8 cellular contexts compared by ENCODE assay signal in the genomic region with DNA sequence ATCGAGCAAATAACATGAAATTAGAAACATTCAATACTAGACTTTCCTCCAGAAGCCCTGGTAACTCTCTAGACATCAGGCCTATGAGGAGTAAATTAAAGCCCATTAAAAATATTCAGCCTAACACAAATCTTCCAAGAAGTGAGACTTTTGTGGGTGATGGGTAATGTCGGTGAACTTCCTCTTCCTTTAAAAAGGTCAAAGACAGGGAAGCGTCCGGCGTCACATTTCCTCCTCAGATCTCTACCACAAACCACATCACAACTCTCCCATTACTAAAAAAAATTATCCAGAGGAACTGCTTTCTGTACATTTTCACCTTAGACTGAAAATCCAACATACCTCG. TPM values are rescaled to one million over a fixed set of nuclear protein-coding genes. Genes with fewer than 3 reads are reported as not detected.
DNase-seq lines count a peak whose midpoint lies in the region; TF ChIP-seq lines count a peak whose summit lies in the region.

No MANE protein-coding gene starts in this region.

- DNase-seq in EL (peak; percentile 58), MV-4-11 (lab: John Stamatoyannopoulos, UW) (peak; percentile 95), glomerular visceral epithelial cell (ENCODE audit: extremely low spot score) (peak; percentile 43), ovary (peak in 1 of 5 donors; percentile 32), posterior cingulate gyrus (no peak), iPS-NIHi11 (ENCODE audit: low spot score) (no peak)
- no peak for DNase-seq in activated T-helper 1 cell treated with anti-CD3 and anti-CD28 coated beads, Interleukin-12 subunit alpha, Interleukin-12 subunit beta, Interleukin-2, Interleukin-4 antibody, amounts not matched to agents 30 ng/mL and 10 ng/mL and 1 ng/mL, durations not matched to agents 14 hours and 24 hours and 36 hours (ENCODE audit: low spot score)
- no peak for DNase-seq in stimulated activated naive CD4-positive, alpha-beta T cell treated with Interleukin-2 at 50 U/mL for 16 hours (lab: John Stamatoyannopoulos, UW)

- no peak for TF ChIP-seq POLR2A in ovary (IDR thresholded peaks at IDR 0.05)

- no peaks in the 10 kb centered on the region for H3K9me3 Mint-ChIP-seq in activated T-helper 1 cell treated with anti-CD3 and anti-CD28 coated beads, Interleukin-12 subunit alpha, Interleukin-12 subunit beta, Interleukin-2, Interleukin-4 antibody, amounts not matched to agents 30 ng/mL and 10 ng/mL and 1 ng/mL, durations not matched to agents 14 hours and 24 hours and 36 hours

- TF ChIP-seq EP300 in ovary (IDR thresholded peaks at IDR 0.05) = no peak

- TF ChIP-seq CTCF in ovary (IDR thresholded peaks at IDR 0.05) = no peak

- intact Hi-C loops in activated T-helper 1 cell treated with anti-CD3 and anti-CD28 coated beads, Interleukin-12 subunit alpha, Interleukin-12 subunit beta, Interleukin-2, Interleukin-4 antibody, amounts not matched to agents 30 ng/mL and 10 ng/mL and 1 ng/mL, durations not matched to agents 14 hours and 24 hours and 36 hours (cut with micrococcal nuclease) = loop anchor here (2.0 to 5.0 kb wide), 3 partner anchors 117 to 243 kb away; a partner anchor contains a TSS
- intact Hi-C loops in ovary (cut with DNase I) = no loop called here
- intact Hi-C loops in posterior cingulate gyrus (cut with DNase I) = loop anchor here (5.0 to 10.0 kb wide), 2 partner anchors 60 to 388 kb away; a partner anchor contains a TSS

- H3K4me3 Mint-ChIP-seq in activated T-helper 1 cell treated with anti-CD3 and anti-CD28 coated beads, Interleukin-12 subunit alpha, Interleukin-12 subunit beta, Interleukin-2, Interleukin-4 antibody, amounts not matched to agents 30 ng/mL and 10 ng/mL and 1 ng/mL, durations not matched to agents 14 hours and 24 hours and 36 hours = peak overlapping the region; percentile 87

- no peaks in the 10 kb centered on the region for H3K9me3 ChIP-seq in ovary

- 0 to 1% (median 1%) methylated on average over 6 of the region's 6 CpGs for WGBS in ovary, 3 donors

- H3K27ac Mint-ChIP-seq in activated T-helper 1 cell treated with anti-CD3 and anti-CD28 coated beads, Interleukin-12 subunit alpha, Interleukin-12 subunit beta, Interleukin-2, Interleukin-4 antibody, amounts not matched to agents 30 ng/mL and 10 ng/mL and 1 ng/mL, durations not matched to agents 14 hours and 24 hours and 36 hours = peak overlapping the region; percentile 87

- no peaks in the 10 kb centered on the region for H3K27me3 Mint-ChIP-seq in activated T-helper 1 cell treated with anti-CD3 and anti-CD28 coated beads, Interleukin-12 subunit alpha, Interleukin-12 subunit beta, Interleukin-2, Interleukin-4 antibody, amounts not matched to agents 30 ng/mL and 10 ng/mL and 1 ng/mL, durations not matched to agents 14 hours and 24 hours and 36 hours (ENCODE audit: insufficient read depth)

- H3K27ac ChIP-seq in ovary = peak overlapping the region; percentile 14 to 85

- H3K27me3 ChIP-seq in ovary = no peaks in the 10 kb centered on the region

- H3K36me3 ChIP-seq in ovary = no peaks in the 10 kb centered on the region

- H3K36me3 Mint-ChIP-seq in activated T-helper 1 cell treated with anti-CD3 and anti-CD28 coated beads, Interleukin-12 subunit alpha, Interleukin-12 subunit beta, Interleukin-2, Interleukin-4 antibody, amounts not matched to agents 30 ng/mL and 10 ng/mL and 1 ng/mL, durations not matched to agents 14 hours and 24 hours and 36 hours (ENCODE audit: low read depth) = peaks cover 19% of the 10 kb centered on the region

- H3K4me1 ChIP-seq in ovary (ENCODE audit: insufficient read depth) = no peaks in the 10 kb centered on the region

- peak overlapping the region; percentile 87 for H3K4me3 ChIP-seq in ovary

- H3K4me1 Mint-ChIP-seq in activated T-helper 1 cell treated with anti-CD3 and anti-CD28 coated beads, Interleukin-12 subunit alpha, Interleukin-12 subunit beta, Interleukin-2, Interleukin-4 antibody, amounts not matched to agents 30 ng/mL and 10 ng/mL and 1 ng/mL, durations not matched to agents 14 hours and 24 hours and 36 hours (ENCODE audit: low read depth) = peaks cover 34% of the 10 kb centered on the region

RNA-seq across cellular contexts. Expression of a gene that starts 1.4 kb away (rescaled TPM):
- 67.5 and 69.3 TPM in 2 replicates for total RNA-seq in activated T-helper 1 cell treated with anti-CD3 and anti-CD28 coated beads, Interleukin-12 subunit alpha, Interleukin-12 subunit beta, Interleukin-2, Interleukin-4 antibody, amounts not matched to agents 30 ng/mL and 10 ng/mL and 1 ng/mL, durations not matched to agents 14 hours and 24 hours and 36 hours
- 10 to 100 TPM; 25.8 to 62.4 (median 39.4) TPM for total RNA-seq in ovary
- 10 to 100 TPM; 13.9 to 57.5 TPM for polyA plus RNA-seq in ovary

Comparison
In these comparisons a context has a peak if more than half of its experiments do, and no peak if none do; other contexts are left out.
1. DNase-seq: peak in EL (single experiment), MV-4-11 (single experiment) and glomerular visceral epithelial cell (single experiment); none in activated T-helper 1 cell treated with anti-CD3 and anti-CD28 coated beads, Interleukin-12 subunit alpha, Interleukin-12 subunit beta, Interleukin-2, Interleukin-4 antibody, amounts not matched to agents 30 ng/mL and 10 ng/mL and 1 ng/mL, durations not matched to agents 14 hours and 24 hours and 36 hours (single experiment), posterior cingulate gyrus (0 of 10), stimulated activated naive CD4-positive, alpha-beta T cell treated with Interleukin-2 at 50 U/mL for 16 hours (single experiment) and iPS-NIHi11 (single experiment).
2. intact Hi-C loops: an anchor here in activated T-helper 1 cell treated with anti-CD3 and anti-CD28 coated beads, Interleukin-12 subunit alpha, Interleukin-12 subunit beta, Interleukin-2, Interleukin-4 antibody, amounts not matched to agents 30 ng/mL and 10 ng/mL and 1 ng/mL, durations not matched to agents 14 hours and 24 hours and 36 hours (2.0 to 5.0 kb wide) and posterior cingulate gyrus (5.0 to 10.0 kb wide); none called in ovary.